In genomic region chr5:91225848-91226686, GRCh38 we compare ENCODE assay signal across 9 cellular contexts.
DNase-seq lines count a peak whose midpoint lies in the region; ATAC-seq, FAIRE-seq and TF ChIP-seq lines count a peak whose summit lies in the region.
"Had no signal": no experiment of that assay in that cellular context is flagged by ENCODE, and none has a peak within 500 bp of the region (broad histone marks: within the 10 kb centered on the region; RNA-seq: fewer than 3 reads in every experiment).

No MANE protein-coding gene starts in this region.

- H3K4me1 ChIP-seq in Loucy (ENCODE audit: insufficient read depth, low read length, poor library complexity, severe bottlenecking) (no peaks in the 10 kb centered on the region), H1 (replicated peaks in 1 of 4; ENCODE audit: control insufficient read depth in 3 of 4, insufficient read depth in 4 of 4, low read length in 3 of 4) (no peaks in the 10 kb centered on the region; a peak in 2 of 7 replicates), gastrocnemius medialis (no peaks in the 10 kb centered on the region)

- no peaks in the 10 kb centered on the region for H3F3A ChIP-seq in Loucy (ENCODE audit: low read depth)

- peaks cover 19% of the 10 kb centered on the region for H3K36me3 Mint-ChIP-seq in activated CD4-positive, alpha-beta memory T cell treated with anti-CD3 and anti-CD28 coated beads for 36 hours

- no peak overlapping the region for H3K23ac ChIP-seq in H1 (ENCODE audit: insufficient read length)

- H4K8ac ChIP-seq in H1 (ENCODE audit: extremely low read depth, insufficient read depth, low read length), result no peak overlapping the region

- no peak overlapping the region for H2BK120ac ChIP-seq in H1 (replicated peaks; ENCODE audit: low read depth, low read length)

- no peak overlapping the region for H4K91ac ChIP-seq in H1 (replicated peaks; ENCODE audit: insufficient read length, low read length)

- H3K27ac ChIP-seq in H1 (ENCODE audit: low read depth, low read length) (no peak overlapping the region), gastrocnemius medialis (no peak overlapping the region)

- CTCF ChIA-PET in activated CD4-positive, alpha-beta memory T cell treated with anti-CD3 and anti-CD28 coated beads for 36 hours (lab: Charles Lee), result interaction anchor here (0.6 to 3.7 kb wide), 13 partner anchors 9 to 360 kb away, joined by 3 to 164 read pairs (median 3); partner anchors contain the start of gene ARRDC3
- CTCF ChIA-PET in H1 (lab: Charles Lee; ENCODE audit: partially characterized antibody), result interaction anchor here (0.6 to 3.7 kb wide), 33 partner anchors 9 to 359 kb away, joined by 3 to 92 read pairs (median 4); partner anchors contain the start of gene ARRDC3

- no peak overlapping the region for H3K4ac ChIP-seq in H1 (replicated peaks; ENCODE audit: insufficient read length, low read depth, low read length)

- H3K4me3 Mint-ChIP-seq in activated CD4-positive, alpha-beta memory T cell treated with anti-CD3 and anti-CD28 coated beads for 36 hours, result no peak overlapping the region

- no peak overlapping the region for H3K4me2 ChIP-seq in Loucy (ENCODE audit: low read depth, low read length, poor library complexity, severe bottlenecking)
- H3K4me2 ChIP-seq in H1 (ENCODE audit: insufficient read depth in 1 of 2, low read depth in 2 of 2, low read length in 2 of 2), result no peak overlapping the region

- peak overlapping the region; percentile 13 for H3K27ac Mint-ChIP-seq in activated CD4-positive, alpha-beta memory T cell treated with anti-CD3 and anti-CD28 coated beads for 36 hours

- H3K4me3 ChIP-seq in Loucy (ENCODE audit: low read length, poor library complexity, severe bottlenecking), result no peak overlapping the region
- H3K4me3 ChIP-seq in H1 (ENCODE audit: extremely low read depth in 1 of 4, insufficient read depth in 2 of 4, low read depth in 3 of 4, low read length in 4 of 4), result no peak overlapping the region
- no peak overlapping the region for H3K4me3 ChIP-seq in gastrocnemius medialis

- H4K20me1 ChIP-seq in Loucy (ENCODE audit: insufficient read depth, low read length, poor library complexity, severe bottlenecking) (no peaks in the 10 kb centered on the region), H1 (replicated peaks in 1 of 2; ENCODE audit: control insufficient read depth in 1 of 2, insufficient read depth in 2 of 2, low read length in 2 of 2) (no peaks in the 10 kb centered on the region)

- H3K79me1 ChIP-seq in H1 (ENCODE audit: low read depth, low read length), result no peaks in the 10 kb centered on the region

- H2AFZ ChIP-seq in Loucy (ENCODE audit: low read length), result no peak overlapping the region
- peak overlapping the region; percentile 18; the same call in 1 of the 2 replicates for H2AFZ ChIP-seq in H1 (ENCODE audit: low read length)

- H3K36me3 ChIP-seq in Loucy (ENCODE audit: insufficient read depth, low read length) (no peaks in the 10 kb centered on the region), H1 (ENCODE audit: control insufficient read depth in 2 of 4, insufficient read depth in 4 of 4, low read length in 3 of 4) (no peaks in the 10 kb centered on the region), gastrocnemius medialis (no peaks in the 10 kb centered on the region)

- no peak overlapping the region for H2BK15ac ChIP-seq in H1 (ENCODE audit: low read length)

- H3K27me3 ChIP-seq in Loucy (ENCODE audit: insufficient read depth, low read length, poor library complexity, severe bottlenecking), result no peaks in the 10 kb centered on the region
- no peaks in the 10 kb centered on the region for H3K27me3 ChIP-seq in H1 (replicated peaks in 1 of 4; ENCODE audit: control insufficient read depth in 3 of 4, extremely low read depth in 1 of 4, insufficient read depth in 3 of 4, low read length in 3 of 4)
- H3K27me3 ChIP-seq in gastrocnemius medialis, result no peaks in the 10 kb centered on the region

- no peak overlapping the region for H3K56ac ChIP-seq in H1 (replicated peaks; ENCODE audit: insufficient read length, low read depth, low read length)

- no peak for TF ChIP-seq EP300 in H1 (IDR thresholded peaks at IDR 0.05; ENCODE audit: borderline replicate concordance in 1 of 2, low read depth in 2 of 2, low read length in 2 of 2)

- no peak overlapping the region for H3K9ac ChIP-seq in Loucy (ENCODE audit: low read depth, low read length, poor library complexity, severe bottlenecking)
- no peak overlapping the region for H3K9ac ChIP-seq in H1 (replicated peaks in 1 of 4; ENCODE audit: extremely low read depth in 1 of 4, low read depth in 3 of 4, low read length in 3 of 4)

- peaks cover 4% of the 10 kb centered on the region for H3K4me1 Mint-ChIP-seq in activated CD4-positive, alpha-beta memory T cell treated with anti-CD3 and anti-CD28 coated beads for 36 hours (ENCODE audit: low read depth)

- H3K23me2 ChIP-seq in H1 (ENCODE audit: low read depth, low read length), result no peaks in the 10 kb centered on the region

- in situ Hi-C loops in Caki2 (cut with HindIII; ENCODE audit: low pct_unique_long_range_greater_than_20kb, low sequenced_read_pairs) (no loop called here), gastrocnemius medialis (cut with MboI; ENCODE audit: low sequenced_read_pairs in 4 of 4) (loop anchor here in 2 of 4 donors (10.0 kb wide), 1 partner anchor 159 kb away; the partner anchor contains the start of gene ARRDC3 (in 2 of the 2))

- H3K79me2 ChIP-seq in Loucy (ENCODE audit: insufficient read depth, low read length) (no peaks in the 10 kb centered on the region), H1 (ENCODE audit: control insufficient read depth in 1 of 2, insufficient read depth in 2 of 2, low read length in 2 of 2) (no peaks in the 10 kb centered on the region)

- no peaks in the 10 kb centered on the region for H3K9me2 ChIP-seq in Loucy (replicated peaks; ENCODE audit: low read depth, low read length)

- TF ChIP-seq CTCF in Loucy (conservative IDR thresholded peaks at IDR 0.05; ENCODE audit: low read length) (peak; percentile 56), H1 (IDR thresholded peaks at IDR 0.05; ENCODE audit: control extremely low read depth in 1 of 3, insufficient read depth in 1 of 3, low read depth in 1 of 3, low read length in 3 of 3) (peak; percentile 63 to 95 (median 74)), gastrocnemius medialis (IDR thresholded peaks at IDR 0.05 in 4 of 5, conservative IDR thresholded peaks at IDR 0.05 in 1 of 5) (peak; percentile 26 to 51 (median 50))

- ATAC-seq in GM21360 (IDR thresholded peaks at IDR 0.05; ENCODE audit: unreplicated experiment), result peak; percentile 72
- ATAC-seq in gastrocnemius medialis, result peak; percentile 73 to 77
- ATAC-seq in HG03457 (IDR thresholded peaks at IDR 0.05; ENCODE audit: unreplicated experiment), result no peak

- TF ChIP-seq POLR2A in H1 (IDR thresholded peaks at IDR 0.05; ENCODE audit: control extremely low read depth in 1 of 2, low read depth in 2 of 2, low read length in 2 of 2) (no peak), gastrocnemius medialis (IDR thresholded peaks at IDR 0.05) (no peak)

- H2AK5ac ChIP-seq in H1 (ENCODE audit: low read depth, low read length), result no peak overlapping the region

- TF ChIP-seq RAD21 in H1 (IDR thresholded peaks at IDR 0.05 in 1 of 2, conservative IDR thresholded peaks at IDR 0.05 in 1 of 2; ENCODE audit: low read depth in 2 of 2, low read length in 2 of 2), result peak; percentile 93

- 51% methylated on average over 10 of the region's 10 CpGs; no CpG with 5 or more reads in 1 of the 2 experiments for WGBS in H1 (ENCODE audit: extremely low coverage in 1 of 2, insufficient coverage in 1 of 2, insufficient read length in 1 of 2, insufficient replicate concordance in 2 of 2, low coverage in 1 of 2, low lambda C conversion rate in 2 of 2, missing lambda C conversion rate in 1 of 2), 2 experiments

- no peak overlapping the region for H2BK5ac ChIP-seq in H1 (ENCODE audit: low read depth, low read length)

- FAIRE-seq in H1 (lab: Jason Lieb, UNC), result peak; percentile 88

- no peak overlapping the region for H2BK20ac ChIP-seq in H1 (ENCODE audit: low read length)

- H3K9me3 ChIP-seq in Loucy (ENCODE audit: insufficient read depth, low read depth, low read length), result no peaks in the 10 kb centered on the region
- 0 out of 4 replicates have a peak, but pooled peaks cover 0 to 2% of the 10 kb centered on the region in 2 experiments for H3K9me3 ChIP-seq in H1 (ENCODE audit: insufficient read depth in 2 of 2, low read depth in 1 of 2, low read length in 1 of 2)
- no peaks in the 10 kb centered on the region for H3K9me3 ChIP-seq in gastrocnemius medialis

- DNase-seq in Caki2 (ENCODE audit: low read depth), result peak; percentile 45
- DNase-seq in activated CD4-positive, alpha-beta memory T cell treated with anti-CD3 and anti-CD28 coated beads for 36 hours, result peak; percentile 73
- DNase-seq in H1 (ENCODE audit: low read depth in 1 of 2, low spot score in 2 of 2), result peak; percentile 15 to 77
- no peak for DNase-seq in gastrocnemius medialis
- no peak for DNase-seq in ureter (ENCODE audit: low spot score)
- DNase-seq: left cardiac atrium had no signal

- H3K18ac ChIP-seq in H1 (ENCODE audit: extremely low read depth, low read length), result no peak overlapping the region

- H3K9me3 Mint-ChIP-seq in activated CD4-positive, alpha-beta memory T cell treated with anti-CD3 and anti-CD28 coated beads for 36 hours, result peaks cover 22% of the 10 kb centered on the region

- no peak overlapping the region for H4K5ac ChIP-seq in H1 (ENCODE audit: insufficient read length, low read depth, low read length)

- POLR2A ChIA-PET in activated CD4-positive, alpha-beta memory T cell treated with anti-CD3 and anti-CD28 coated beads for 36 hours (lab: Charles Lee), result interaction anchor here (0.7 to 2.6 kb wide), 2 partner anchors 157 to 160 kb away, joined by 4 to 10 read pairs; partner anchors contain the start of gene ARRDC3
- POLR2A ChIA-PET in H1 (lab: Charles Lee; ENCODE audit: partially characterized antibody), result interaction anchor here (1.0 to 1.4 kb wide), 3 partner anchors 157 to 160 kb away, joined by 3 to 11 read pairs (median 4); partner anchors contain the start of gene ARRDC3

- intact Hi-C loops in activated CD4-positive, alpha-beta memory T cell treated with anti-CD3 and anti-CD28 coated beads for 36 hours (cut with micrococcal nuclease), result loop anchor here (1.0 to 5.0 kb wide), 6 partner anchors 41 to 193 kb away; no protein-coding TSS in a partner anchor
- intact Hi-C loops in gastrocnemius medialis (cut with DNase I; ENCODE audit: low total_unique reads), result loop anchor here (1.0 to 5.0 kb wide), 3 partner anchors 124 to 294 kb away; no protein-coding TSS in a partner anchor

- peaks cover 7% of the 10 kb centered on the region for H3K27me3 Mint-ChIP-seq in activated CD4-positive, alpha-beta memory T cell treated with anti-CD3 and anti-CD28 coated beads for 36 hours

- H3K14ac ChIP-seq in H1 (ENCODE audit: insufficient read length), result no peak overlapping the region

- no peak overlapping the region for H2BK12ac ChIP-seq in H1 (ENCODE audit: low read depth, low read length)

TF ChIP-seq in H1, 55 proteins besides CTCF, POLR2A, EP300 and RAD21 (continues in another document):
- peak; percentile 64; the same call in 1 of the 2 replicates for TF ChIP-seq TCF12 (IDR thresholded peaks at IDR 0.05; ENCODE audit: low read depth, low read length)
- no peak for TF ChIP-seq JUND (IDR thresholded peaks at IDR 0.05; ENCODE audit: low read length)

Comparison
In these comparisons a context has a peak if more than half of its experiments do, and no peak if none do; other contexts are left out.
1. DNase-seq: peak in Caki2 (single experiment), activated CD4-positive, alpha-beta memory T cell treated with anti-CD3 and anti-CD28 coated beads for 36 hours (single experiment) and H1 (2 of 2); none in gastrocnemius medialis (0 of 2) and ureter (single experiment).
2. Peak in every context shown above with its lines, with median percentiles within 50 percentile points of each other: CTCF ChIP-seq.